8 cellular contexts compared by ENCODE assay signal in genomic region chr4:109560687-109561452, GRCh38. TPM values are rescaled to one million over a fixed set of nuclear protein-coding genes. Genes with fewer than 3 reads are reported as not detected.
DNase-seq lines count a peak whose midpoint lies in the region; ATAC-seq, FAIRE-seq and TF ChIP-seq lines count a peak whose summit lies in the region.

No MANE protein-coding gene starts in this region.

- no peak for TF ChIP-seq CTCF in CD8-positive, alpha-beta T cell (IDR thresholded peaks at IDR 0.05)
- TF ChIP-seq CTCF in heart right ventricle (IDR thresholded peaks at IDR 0.05): no peak

- POLR2A ChIA-PET in CD8-positive, alpha-beta T cell (lab: Charles Lee): interaction anchor here (0.6 to 3.4 kb wide), 18 partner anchors 10 to 175 kb away, joined by 3 to 42 read pairs (median 4); partner anchors contain the start of genes PLA2G12A and SEC24B

- intact Hi-C loops in CD8-positive, alpha-beta T cell (cut with DNase I, micrococcal nuclease): loop anchor here (1.0 to 10.0 kb wide), 12 partner anchors 9 to 634 kb away; partner anchors contain the start of genes GAR1 (in 2 of the 2), CASP6 (in 1 of the 2), ELOVL6 (in 1 of the 2) and PLA2G12A (in 1 of the 2)
- intact Hi-C loops in heart right ventricle (cut with DNase I) (loop anchor here in 5 of 10 donors (2.0 to 10.0 kb wide), 4 partner anchors 126 to 144 kb away; partner anchors contain the start of genes SEC24B (in 4 of the 5) and CASP6 (in 2 of the 5)), posterior vena cava (cut with DNase I) (no loop called here)

- H3K4me1 ChIP-seq in CD8-positive, alpha-beta T cell (ENCODE audit: insufficient read depth, low read length): peaks cover 53% of the 10 kb centered on the region
- H3K4me1 ChIP-seq in heart right ventricle: peaks cover 0 to 24% (median 11%) of the 10 kb centered on the region in 9 donors

- peak overlapping the region; percentile 96 for H3K4me3 ChIP-seq in CD8-positive, alpha-beta T cell (ENCODE audit: low read depth, low read length)
- H3K4me3 ChIP-seq in SK-N-MC (peak overlapping the region; percentile 91), heart right ventricle (peak overlapping the region; percentile 58 to 87 (median 74))

- peak overlapping the region; percentile 64 for H3K9ac ChIP-seq in SK-N-MC (ENCODE audit: insufficient read length)

- WGBS in heart right ventricle, 2 donors: 1% methylated on average over 29 of the region's 29 CpGs

- peak overlapping the region; percentile 92 for H3K27ac ChIP-seq in CD8-positive, alpha-beta T cell (ENCODE audit: low read depth, low read length)
- H3K27ac ChIP-seq in SK-N-MC: 0 out of 2 replicates have a peak overlapping the region, but pooled peaks have one; percentile 43
- H3K27ac ChIP-seq in heart right ventricle: peak overlapping the region; percentile 69 to 94 (median 86)

- H3K27me3 ChIP-seq in CD8-positive, alpha-beta T cell (ENCODE audit: insufficient read depth, low read length): no peaks in the 10 kb centered on the region
- peaks cover 0 to 3% (median 0%) of the 10 kb centered on the region in 7 donors for H3K27me3 ChIP-seq in heart right ventricle

- H3K36me3 ChIP-seq in CD8-positive, alpha-beta T cell (ENCODE audit: insufficient read depth, low read length): no peaks in the 10 kb centered on the region
- no peaks in the 10 kb centered on the region for H3K36me3 ChIP-seq in SK-N-MC (ENCODE audit: insufficient read depth, low read length)
- peaks cover 0 to 6% (median 0%) of the 10 kb centered on the region in 9 donors for H3K36me3 ChIP-seq in heart right ventricle

- H3K9me3 Mint-ChIP-seq in CD8-positive, alpha-beta T cell: no peaks in the 10 kb centered on the region
- peaks cover 0 to 3% of the 10 kb centered on the region in 2 donors for H3K9me3 Mint-ChIP-seq in activated naive CD4-positive, alpha-beta T cell treated with anti-CD3 and anti-CD28 coated beads, Interleukin-2, amount 50 U/mL, for 72 hours

- peak overlapping the region; percentile 97 for H3K4me3 Mint-ChIP-seq in CD8-positive, alpha-beta T cell

- peak overlapping the region; percentile 97 for H3K27ac Mint-ChIP-seq in CD8-positive, alpha-beta T cell
- H3K27ac Mint-ChIP-seq in activated naive CD4-positive, alpha-beta T cell treated with anti-CD3 and anti-CD28 coated beads, Interleukin-2, amount 50 U/mL, for 72 hours: peak overlapping the region; percentile 83 to 91

- ATAC-seq in CD8-positive, alpha-beta T cell: peak; percentile 57
- peak; percentile 54 for ATAC-seq in GM19455 (IDR thresholded peaks at IDR 0.05; ENCODE audit: unreplicated experiment)
- peak; percentile 61 for ATAC-seq in HG03565 (IDR thresholded peaks at IDR 0.05; ENCODE audit: unreplicated experiment)
- peak; percentile 73 to 78 for ATAC-seq in activated naive CD4-positive, alpha-beta T cell treated with anti-CD3 and anti-CD28 coated beads, Interleukin-2, amount 50 U/mL, for 72 hours
- peak; percentile 48 to 78 (median 66) for ATAC-seq in heart right ventricle

- DNase-seq in CD8-positive, alpha-beta T cell: peak in 6 of 7 experiments; percentile 35 to 74 (median 60)
- DNase-seq in SK-N-MC (ENCODE audit: low read depth, low spot score) (peak; percentile 26), heart right ventricle (peak; percentile 31 to 37), posterior vena cava (ENCODE audit: low spot score) (peak; percentile 87), urothelium cell line (ENCODE audit: low spot score) (peak; percentile 55)
- peak; percentile 51 to 77 for DNase-seq in activated naive CD4-positive, alpha-beta T cell treated with anti-CD3 and anti-CD28 coated beads, Interleukin-2, amount 50 U/mL, for 72 hours (ENCODE audit: low spot score in 2 of 2)

- no peak for FAIRE-seq in urothelium cell line (lab: Jason Lieb, UNC)

- H3K36me3 Mint-ChIP-seq in CD8-positive, alpha-beta T cell: peaks cover 35% of the 10 kb centered on the region
- H3K36me3 Mint-ChIP-seq in activated naive CD4-positive, alpha-beta T cell treated with anti-CD3 and anti-CD28 coated beads, Interleukin-2, amount 50 U/mL, for 72 hours: peaks cover 26 to 39% of the 10 kb centered on the region in 2 donors

- H3K27me3 Mint-ChIP-seq in CD8-positive, alpha-beta T cell (ENCODE audit: low read depth): no peaks in the 10 kb centered on the region

- H3K9me3 ChIP-seq in CD8-positive, alpha-beta T cell (ENCODE audit: low read length): no peaks in the 10 kb centered on the region
- no peaks in the 10 kb centered on the region for H3K9me3 ChIP-seq in SK-N-MC (ENCODE audit: low read depth, low read length)
- H3K9me3 ChIP-seq in heart right ventricle: peaks cover 0 to 8% (median 0%) of the 10 kb centered on the region in 11 donors

- H3K4me1 Mint-ChIP-seq in CD8-positive, alpha-beta T cell (ENCODE audit: low read depth): peaks cover 61% of the 10 kb centered on the region

- CTCF ChIA-PET in CD8-positive, alpha-beta T cell (lab: Charles Lee): interaction anchor here (0.6 to 1.3 kb wide), 6 partner anchors 11 to 1998 kb away, joined by 3 to 6 read pairs (median 3); no protein-coding TSS in a partner anchor

RNA-seq across cellular contexts. Expression of gene MCUB, which starts 0.8 kb away (rescaled TPM):
- 10 to 100 TPM; 84.3 to 91.9 TPM for total RNA-seq in CD8-positive, alpha-beta T cell
- total RNA-seq in activated naive CD4-positive, alpha-beta T cell treated with anti-CD3 and anti-CD28 coated beads, Interleukin-2, amount 50 U/mL, for 72 hours: 10 to 100 TPM; 63.9 to 69.9 TPM
- 10 to 100 TPM in 1 of 10 donors, 1 to 10 TPM in 9; 1.7 to 12.6 (median 3.3) TPM for total RNA-seq in heart right ventricle
- polyA plus RNA-seq in heart right ventricle: 1 to 10 TPM; 3.6 to 7.4 TPM
- 10 to 100 TPM; 17.4 to 18.9 TPM for total RNA-seq in posterior vena cava

Comparison
In these comparisons a context has a peak if more than half of its experiments do, and no peak if none do; other contexts are left out.
1. Peak in every context shown above with its lines: DNase-seq, ATAC-seq, H3K4me3 ChIP-seq and H3K27ac ChIP-seq.
2. DNase-seq: peak in every context shown above with its lines; median percentile 87 in posterior vena cava; 64 in activated naive CD4-positive, alpha-beta T cell treated with anti-CD3 and anti-CD28 coated beads, Interleukin-2, amount 50 U/mL, for 72 hours; 60 in CD8-positive, alpha-beta T cell; 55 in urothelium cell line; 34 in heart right ventricle; 26 in SK-N-MC.
3. intact Hi-C loops: an anchor here in CD8-positive, alpha-beta T cell (1.0 to 10.0 kb wide); none called in posterior vena cava.